Comparison of ENCODE assay signal across 9 cellular contexts in genomic region chr15:96332854-96333193, GRCh38. TPM values are rescaled to one million over a fixed set of nuclear protein-coding genes. Genes with fewer than 3 reads are reported as not detected.
A peak's percentile ranks its signal among the peaks of the same experiment; 100 is the strongest.
DNase-seq lines count a peak whose midpoint lies in the region; ATAC-seq and TF ChIP-seq lines count a peak whose summit lies in the region.
"Had no signal": no experiment of that assay in that cellular context is flagged by ENCODE, and none has a peak within 500 bp of the region (broad histone marks: within the 10 kb centered on the region; RNA-seq: fewer than 3 reads in every experiment).

No MANE protein-coding gene starts in this region.

- ATAC-seq in naive thymus-derived CD4-positive, alpha-beta T cell: no peak
- ATAC-seq in HG03039 (IDR thresholded peaks at IDR 0.05; ENCODE audit: unreplicated experiment): no peak

- peak overlapping the region; percentile 75 for H3K4me3 ChIP-seq in AG04450 (ENCODE audit: low read depth, low read length)
- peak overlapping the region; percentile 73 for H3K4me3 ChIP-seq in LNCaP clone FGC (ENCODE audit: low read depth, low read length)
- peak overlapping the region in 58 of 59 donors; percentile 25 to 72 (median 52) for H3K4me3 ChIP-seq in dorsolateral prefrontal cortex
- no peak overlapping the region for H3K4me3 ChIP-seq in naive thymus-derived CD4-positive, alpha-beta T cell (ENCODE audit: low read length)

- H3K36me3 Mint-ChIP-seq in naive thymus-derived CD4-positive, alpha-beta T cell: peaks cover 0 to 9% (median 5%) of the 10 kb centered on the region in 5 donors

- no peak for DNase-seq in AG04450 (ENCODE audit: low read depth, low spot score)
- no peak for DNase-seq in LNCaP clone FGC (ENCODE audit: low read depth)
- no peak for DNase-seq in dorsolateral prefrontal cortex
- no peak for DNase-seq in naive thymus-derived CD4-positive, alpha-beta T cell
- no peak for DNase-seq in SHP77 (lab: John Stamatoyannopoulos, UW)
- DNase-seq in NCI-H1092 treated with DMSO at 0.1 percent for 48 hours (lab: John Stamatoyannopoulos, UW): no peak
- no peak for DNase-seq in amygdala (lab: John Stamatoyannopoulos, UW)
- DNase-seq: stimulated activated CD4-positive, alpha-beta T cell treated with anti-CD3 and anti-CD28 coated beads, Interleukin-12 subunit alpha, Interleukin-12 subunit beta, amount 100 ng/mL, for 4 hours had no signal

- H3K27me3 Mint-ChIP-seq in naive thymus-derived CD4-positive, alpha-beta T cell: peaks cover 69 to 89% (median 83%) of the 10 kb centered on the region in 5 donors

- intact Hi-C loops in dorsolateral prefrontal cortex (cut with DNase I): no loop called here
- intact Hi-C loops in naive thymus-derived CD4-positive, alpha-beta T cell (cut with micrococcal nuclease): no loop called here

- H3K4me3 Mint-ChIP-seq in naive thymus-derived CD4-positive, alpha-beta T cell: peak overlapping the region; percentile 48 to 77 (median 70)

- POLR2A ChIA-PET in AG04450 (lab: Yijun Ruan, JAX): interaction anchor here (1.2 kb wide), 1 partner anchor 8 kb away, joined by 6 read pairs; no protein-coding TSS in a partner anchor
- POLR2A ChIA-PET in naive thymus-derived CD4-positive, alpha-beta T cell (lab: Charles Lee): no interaction called here

- H3K27ac Mint-ChIP-seq in naive thymus-derived CD4-positive, alpha-beta T cell: peak overlapping the region in 1 of 9 donors; percentile 87

- H3K27ac ChIP-seq in AG04450 (ENCODE audit: low read depth, low read length) (peak overlapping the region; percentile 96), dorsolateral prefrontal cortex (peak overlapping the region in 50 of 59 donors; percentile 2 to 94 (median 72))
- no peak overlapping the region for H3K27ac ChIP-seq in naive thymus-derived CD4-positive, alpha-beta T cell (ENCODE audit: low read depth, low read length)

- CTCF ChIA-PET in AG04450 (lab: Charles Lee): no interaction called here
- CTCF ChIA-PET in naive thymus-derived CD4-positive, alpha-beta T cell (lab: Charles Lee): no interaction called here

- peaks cover 0 to 53% (median 14%) of the 10 kb centered on the region in 11 donors for H3K9me3 Mint-ChIP-seq in naive thymus-derived CD4-positive, alpha-beta T cell

- peaks cover 0 to 3% of the 10 kb centered on the region in 2 donors for H3K4me1 ChIP-seq in naive thymus-derived CD4-positive, alpha-beta T cell (ENCODE audit: control insufficient read depth in 2 of 2, insufficient read depth in 2 of 2, low read length in 2 of 2)

- H3K36me3 ChIP-seq in naive thymus-derived CD4-positive, alpha-beta T cell (ENCODE audit: control insufficient read depth in 2 of 3, insufficient read depth in 3 of 3, low read length in 3 of 3): no peaks in the 10 kb centered on the region

- no peak for TF ChIP-seq CTCF in AG04450 (IDR thresholded peaks at IDR 0.05; ENCODE audit: low read depth, low read length)
- TF ChIP-seq CTCF in LNCaP clone FGC (IDR thresholded peaks at IDR 0.05; ENCODE audit: control insufficient read depth, extremely low read depth, insufficient read depth): no peak
- TF ChIP-seq CTCF in dorsolateral prefrontal cortex (IDR thresholded peaks at IDR 0.05 in 54 of 56, conservative IDR thresholded peaks at IDR 0.05 in 2 of 56; ENCODE audit: low read depth in 1 of 56, partially characterized antibody in 56 of 56): no peak

- H3K4me1 Mint-ChIP-seq in naive thymus-derived CD4-positive, alpha-beta T cell: peaks cover 13 to 34% (median 19%) of the 10 kb centered on the region in 7 donors

- H3K27me3 ChIP-seq in AG04450 (ENCODE audit: control insufficient read depth, insufficient read depth, low read length) (no peaks in the 10 kb centered on the region), dorsolateral prefrontal cortex (peaks cover 10 to 96% (median 85%) of the 10 kb centered on the region in 45 donors)
- peaks cover 0 to 39% of the 10 kb centered on the region in 2 donors for H3K27me3 ChIP-seq in naive thymus-derived CD4-positive, alpha-beta T cell (ENCODE audit: control insufficient read depth in 2 of 2, insufficient read depth in 2 of 2, low read length in 2 of 2)

- H3K9me3 ChIP-seq in AG04450 (ENCODE audit: control insufficient read depth, insufficient read depth, low read length): peaks cover 9% of the 10 kb centered on the region; the same call in 1 of the 2 replicates
- peaks cover 0 to 7% (median 0%) of the 10 kb centered on the region in 3 experiments for H3K9me3 ChIP-seq in naive thymus-derived CD4-positive, alpha-beta T cell (ENCODE audit: control insufficient read depth in 2 of 3, low read length in 3 of 3)

RNA-seq across cellular contexts. Expression of gene NR2F2, which starts 2.3 kb away (rescaled TPM):
- 63.1 and 66.9 TPM in 2 replicates for polyA plus RNA-seq in AG04450 (2011; rRNA removed)
- polyA minus RNA-seq in AG04450 (2011; rRNA and poly(A)+ RNA removed): 36.8 and 72.5 TPM in 2 replicates
- total RNA-seq in dorsolateral prefrontal cortex: 10 to 100 TPM in 65 of 120 experiments, 1 to 10 TPM in 55; 3.1 to 36.0 (median 10.5) TPM
- total RNA-seq in naive thymus-derived CD4-positive, alpha-beta T cell: not detected
- not detected for polyA plus RNA-seq in naive thymus-derived CD4-positive, alpha-beta T cell

Comparison
In these comparisons a context has a peak if more than half of its experiments do, and no peak if none do; other contexts are left out.
1. RNA of gene NR2F2, which starts 2.3 kb away (total RNA-seq): 3.1 to 36.0 TPM in dorsolateral prefrontal cortex; not detected in naive thymus-derived CD4-positive, alpha-beta T cell; every median in the first group is over 4 times any median in the second.